Comparison of ENCODE assay signal across 1 cellular context in genomic region chr16:651844-652243, GRCh38.
TF ChIP-seq lines count a peak whose summit lies in the region.

No MANE protein-coding gene starts in this region.

TF ChIP-seq in K562, 482 proteins besides CTCF, POLR2A, EP300 and RAD21:
- no peak for TF ChIP-seq ZNF780A (CRISPR knock-in tag; IDR thresholded peaks at IDR 0.05)
- TF ChIP-seq ZBTB33 (CRISPR knock-in tag; IDR thresholded peaks at IDR 0.05), result peak; percentile 60; the same call in 1 of the 2 replicates
- no peak for TF ChIP-seq ZNF282 (CRISPR knock-in tag; IDR thresholded peaks at IDR 0.05)
